Comparison of ENCODE assay signal across 1 cellular context in the genomic region with DNA sequence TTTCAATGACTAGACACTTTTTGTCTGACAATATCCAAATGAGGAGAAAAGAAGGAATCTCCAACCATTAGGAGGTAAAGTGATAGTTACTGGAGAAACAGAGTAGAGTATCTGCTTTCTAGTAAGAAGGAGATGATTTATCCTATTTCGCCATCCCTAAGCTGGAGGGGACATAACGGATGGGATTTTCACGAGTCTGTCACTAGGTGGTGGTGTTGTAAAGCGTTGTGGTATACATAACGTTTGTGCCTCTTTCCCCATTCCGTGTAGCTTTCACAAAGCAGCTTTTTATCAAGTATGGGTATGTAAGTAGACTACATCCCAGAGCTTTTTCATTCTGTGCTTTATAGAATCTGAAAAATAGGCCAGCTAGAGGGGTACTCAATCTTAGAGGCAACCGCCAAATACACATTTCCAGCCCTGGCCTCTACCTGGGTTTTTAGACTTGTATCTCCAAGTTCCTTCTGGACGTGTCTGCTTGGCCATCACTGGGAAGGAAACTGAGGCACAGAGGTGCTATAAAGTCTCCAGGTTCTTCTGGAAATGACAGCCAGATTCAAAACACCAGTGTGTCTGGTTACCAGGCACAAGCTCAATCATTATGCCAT.
A peak's percentile ranks its signal among the peaks of the same experiment; 100 is the strongest.
TF ChIP-seq lines count a peak whose summit lies in the region.

No MANE protein-coding gene starts in this region.

TF ChIP-seq in H1, 55 proteins besides CTCF, POLR2A, EP300 and RAD21 (continued from another document):
- TF ChIP-seq BRCA1 (IDR thresholded peaks at IDR 0.05; ENCODE audit: low read depth, low read length) (0 out of 2 replicates have a peak, but pooled peaks have one; percentile 8), FOSL1 (IDR thresholded peaks at IDR 0.05; ENCODE audit: insufficient read depth, low read depth, low read length) (no peak), TAF1 (IDR thresholded peaks at IDR 0.05; ENCODE audit: low read depth, low read length) (no peak)
TF ChIP-seq in H1: peak in this region for 2.
